8 cellular contexts compared by ENCODE assay signal in genomic region chr14:104224516-104225281, GRCh38.
DNase-seq lines count a peak whose midpoint lies in the region; ATAC-seq and TF ChIP-seq lines count a peak whose summit lies in the region.

No MANE protein-coding gene starts in this region.

- peaks cover 9% of the 10 kb centered on the region for H3K9me3 Mint-ChIP-seq in activated CD4-positive, alpha-beta T cell treated with anti-CD3 and anti-CD28 coated beads, Interleukin-2, amount 10 ng/mL, durations not matched to agents 7 days and 5 days
- H3K9me3 Mint-ChIP-seq in activated CD4-positive, alpha-beta T cell treated with anti-CD3 and anti-CD28 coated beads, Interleukin-2, amount 10 ng/mL, durations not matched to agents 24 days and 14 days: peaks cover 4% of the 10 kb centered on the region
- peaks cover 0 to 5% of the 10 kb centered on the region in 2 donors for H3K9me3 Mint-ChIP-seq in stimulated activated naive CD8-positive, alpha-beta T cell treated with anti-CD3 and anti-CD28 coated beads, Interleukin-15, amount 100 ng/mL, for 72 hours

- H3K27ac ChIP-seq in iPS DF 6.9 (ENCODE audit: low read length) (no peak overlapping the region), uterus (no peak overlapping the region)

- POLR2A ChIA-PET in activated CD4-positive, alpha-beta T cell treated with anti-CD3 and anti-CD28 coated beads, Interleukin-2, amount 10 ng/mL, durations not matched to agents 7 days and 5 days (lab: Charles Lee): no interaction called here

- TF ChIP-seq CTCF in uterus (IDR thresholded peaks at IDR 0.05): peak in 1 of 4 experiments; percentile 25

- peaks cover 2% of the 10 kb centered on the region for H3K36me3 Mint-ChIP-seq in activated CD4-positive, alpha-beta T cell treated with anti-CD3 and anti-CD28 coated beads, Interleukin-2, amount 10 ng/mL, durations not matched to agents 7 days and 5 days (ENCODE audit: low read depth)
- H3K36me3 Mint-ChIP-seq in activated CD4-positive, alpha-beta T cell treated with anti-CD3 and anti-CD28 coated beads, Interleukin-2, amount 10 ng/mL, durations not matched to agents 24 days and 14 days (ENCODE audit: low read depth): peaks cover 5% of the 10 kb centered on the region

- H3K4me3 Mint-ChIP-seq in activated CD4-positive, alpha-beta T cell treated with anti-CD3 and anti-CD28 coated beads, Interleukin-2, amount 10 ng/mL, durations not matched to agents 7 days and 5 days: no peak overlapping the region
- H3K4me3 Mint-ChIP-seq in activated CD4-positive, alpha-beta T cell treated with anti-CD3 and anti-CD28 coated beads, Interleukin-2, amount 10 ng/mL, durations not matched to agents 24 days and 14 days: no peak overlapping the region
- H3K4me3 Mint-ChIP-seq in stimulated activated naive CD8-positive, alpha-beta T cell treated with anti-CD3 and anti-CD28 coated beads, Interleukin-15, amount 100 ng/mL, for 72 hours: no peak overlapping the region

- no CpG with 5 or more reads among the region's 19 CpGs for WGBS in iPS DF 6.9 (ENCODE audit: insufficient coverage, insufficient read length)

- H3K9me3 ChIP-seq in iPS DF 6.9 (ENCODE audit: control insufficient read depth, insufficient read depth, low read length) (no peaks in the 10 kb centered on the region), uterus (no peaks in the 10 kb centered on the region)

- no peaks in the 10 kb centered on the region for H3K36me3 ChIP-seq in iPS DF 6.9 (ENCODE audit: control insufficient read depth, insufficient read depth, low read length)
- no peaks in the 10 kb centered on the region for H3K36me3 ChIP-seq in uterus

- intact Hi-C loops in activated CD4-positive, alpha-beta T cell treated with anti-CD3 and anti-CD28 coated beads, Interleukin-2, amount 10 ng/mL, durations not matched to agents 24 days and 14 days (cut with micrococcal nuclease): no loop called here
- intact Hi-C loops in uterus (cut with DNase I; ENCODE audit: low total_unique reads): no loop called here

- ATAC-seq in stimulated activated naive CD8-positive, alpha-beta T cell treated with anti-CD3 and anti-CD28 coated beads, Interleukin-15, amount 100 ng/mL, for 72 hours: no peak
- ATAC-seq in HG03457 (IDR thresholded peaks at IDR 0.05; ENCODE audit: unreplicated experiment): no peak

- peaks cover 22% of the 10 kb centered on the region for H3K4me1 Mint-ChIP-seq in activated CD4-positive, alpha-beta T cell treated with anti-CD3 and anti-CD28 coated beads, Interleukin-2, amount 10 ng/mL, durations not matched to agents 7 days and 5 days
- H3K4me1 Mint-ChIP-seq in activated CD4-positive, alpha-beta T cell treated with anti-CD3 and anti-CD28 coated beads, Interleukin-2, amount 10 ng/mL, durations not matched to agents 24 days and 14 days: peaks cover 6% of the 10 kb centered on the region
- peaks cover 54% of the 10 kb centered on the region for H3K4me1 Mint-ChIP-seq in stimulated activated naive CD8-positive, alpha-beta T cell treated with anti-CD3 and anti-CD28 coated beads, Interleukin-15, amount 100 ng/mL, for 72 hours

- H3K27ac Mint-ChIP-seq in activated CD4-positive, alpha-beta T cell treated with anti-CD3 and anti-CD28 coated beads, Interleukin-2, amount 10 ng/mL, durations not matched to agents 7 days and 5 days: no peak overlapping the region
- H3K27ac Mint-ChIP-seq in activated CD4-positive, alpha-beta T cell treated with anti-CD3 and anti-CD28 coated beads, Interleukin-2, amount 10 ng/mL, durations not matched to agents 24 days and 14 days: no peak overlapping the region
- peak overlapping the region in 1 of 2 donors; percentile 71 for H3K27ac Mint-ChIP-seq in stimulated activated naive CD8-positive, alpha-beta T cell treated with anti-CD3 and anti-CD28 coated beads, Interleukin-15, amount 100 ng/mL, for 72 hours

- DNase-seq in activated CD4-positive, alpha-beta T cell treated with anti-CD3 and anti-CD28 coated beads for 48 hours: peak; percentile 65
- no peak for DNase-seq in activated CD4-positive, alpha-beta T cell treated with anti-CD3 and anti-CD28 coated beads, Interleukin-2, amount 10 ng/mL, durations not matched to agents 7 days and 5 days
- DNase-seq in activated CD4-positive, alpha-beta T cell treated with anti-CD3 and anti-CD28 coated beads, Interleukin-2, amount 10 ng/mL, durations not matched to agents 24 days and 14 days: peak; percentile 60
- DNase-seq in iPS DF 6.9 (ENCODE audit: low read depth, low spot score): peak; percentile 18
- peak; percentile 24 to 32 for DNase-seq in stimulated activated naive CD8-positive, alpha-beta T cell treated with anti-CD3 and anti-CD28 coated beads, Interleukin-15, amount 100 ng/mL, for 72 hours
- no peak for DNase-seq in uterus
- no peak for DNase-seq in ecto neural progenitor cell (ENCODE audit: low spot score)

- CTCF ChIA-PET in activated CD4-positive, alpha-beta T cell treated with anti-CD3 and anti-CD28 coated beads, Interleukin-2, amount 10 ng/mL, durations not matched to agents 7 days and 5 days (lab: Charles Lee): no interaction called here

- TF ChIP-seq POLR2A in uterus (IDR thresholded peaks at IDR 0.05): no peak

- H3K27me3 ChIP-seq in iPS DF 6.9 (ENCODE audit: control insufficient read depth, insufficient read depth, low read length): no peaks in the 10 kb centered on the region
- no peaks in the 10 kb centered on the region for H3K27me3 ChIP-seq in uterus

- H3K27me3 Mint-ChIP-seq in activated CD4-positive, alpha-beta T cell treated with anti-CD3 and anti-CD28 coated beads, Interleukin-2, amount 10 ng/mL, durations not matched to agents 7 days and 5 days: no peaks in the 10 kb centered on the region
- H3K27me3 Mint-ChIP-seq in activated CD4-positive, alpha-beta T cell treated with anti-CD3 and anti-CD28 coated beads, Interleukin-2, amount 10 ng/mL, durations not matched to agents 24 days and 14 days: no peaks in the 10 kb centered on the region
- peaks cover 66% of the 10 kb centered on the region for H3K27me3 Mint-ChIP-seq in stimulated activated naive CD8-positive, alpha-beta T cell treated with anti-CD3 and anti-CD28 coated beads, Interleukin-15, amount 100 ng/mL, for 72 hours

- H3K4me3 ChIP-seq in iPS DF 6.9 (ENCODE audit: low read length): no peak overlapping the region
- no peak overlapping the region for H3K4me3 ChIP-seq in uterus

- H3K4me1 ChIP-seq in iPS DF 6.9 (ENCODE audit: control insufficient read depth, insufficient read depth, low read length) (peaks cover 5% of the 10 kb centered on the region), uterus (no peaks in the 10 kb centered on the region)

Comparison
In these comparisons a context has a peak if more than half of its experiments do, and no peak if none do; other contexts are left out.
1. DNase-seq: peak in activated CD4-positive, alpha-beta T cell treated with anti-CD3 and anti-CD28 coated beads for 48 hours (single experiment), activated CD4-positive, alpha-beta T cell treated with anti-CD3 and anti-CD28 coated beads, Interleukin-2, amount 10 ng/mL, durations not matched to agents 24 days and 14 days (single experiment), iPS DF 6.9 (single experiment) and stimulated activated naive CD8-positive, alpha-beta T cell treated with anti-CD3 and anti-CD28 coated beads, Interleukin-15, amount 100 ng/mL, for 72 hours (2 of 2); none in activated CD4-positive, alpha-beta T cell treated with anti-CD3 and anti-CD28 coated beads, Interleukin-2, amount 10 ng/mL, durations not matched to agents 7 days and 5 days (single experiment), uterus (0 of 2) and ecto neural progenitor cell (single experiment).